ENCODE assay signal across 1 cellular context in the genomic region with DNA sequence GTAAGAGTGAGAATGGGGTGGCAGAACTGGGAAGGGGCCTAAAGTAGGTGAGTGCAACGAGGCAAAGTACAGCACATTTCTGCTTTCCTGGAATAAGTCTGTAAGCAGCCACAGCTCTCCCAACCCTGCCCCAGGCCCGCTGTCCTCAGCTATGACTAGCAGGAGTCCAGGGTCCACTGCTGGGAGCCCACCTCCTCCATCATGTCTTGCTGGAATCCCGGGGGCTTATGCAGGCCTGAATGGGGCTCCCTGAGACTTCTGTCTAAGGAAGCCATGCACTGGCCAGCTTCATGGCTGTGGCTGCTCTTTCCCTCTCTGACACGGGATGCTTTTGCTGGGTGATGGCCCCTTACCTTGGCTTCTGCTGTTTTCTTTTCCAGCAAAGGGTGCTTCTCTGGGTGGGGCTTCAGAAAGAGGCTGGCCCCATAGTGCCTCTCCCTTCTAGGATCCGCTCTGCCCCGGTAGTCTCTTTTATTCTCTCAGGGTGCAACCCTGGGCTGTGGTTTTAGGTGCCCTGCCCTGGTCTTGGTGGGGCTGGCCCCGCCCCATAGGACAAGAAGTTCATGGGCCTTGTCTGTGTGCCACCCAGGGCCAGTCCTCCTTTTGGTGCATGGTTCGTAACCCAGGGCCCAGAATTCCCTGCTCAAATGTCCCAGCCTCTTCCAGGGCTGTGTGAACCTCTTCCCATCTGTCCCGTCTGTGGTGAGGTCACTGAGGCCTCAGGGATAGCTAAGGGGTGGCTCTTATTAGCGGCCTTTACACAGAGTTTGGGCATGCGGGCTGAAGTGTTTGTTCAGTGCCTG.
A peak's percentile ranks its signal among the peaks of the same experiment; 100 is the strongest.
TF ChIP-seq lines count a peak whose summit lies in the region.

No MANE protein-coding gene starts in this region.

TF ChIP-seq in HepG2, 621 proteins besides CTCF, POLR2A, EP300 and RAD21 (continued from another document and continues in another):
- TF ChIP-seq, protein P1, sequence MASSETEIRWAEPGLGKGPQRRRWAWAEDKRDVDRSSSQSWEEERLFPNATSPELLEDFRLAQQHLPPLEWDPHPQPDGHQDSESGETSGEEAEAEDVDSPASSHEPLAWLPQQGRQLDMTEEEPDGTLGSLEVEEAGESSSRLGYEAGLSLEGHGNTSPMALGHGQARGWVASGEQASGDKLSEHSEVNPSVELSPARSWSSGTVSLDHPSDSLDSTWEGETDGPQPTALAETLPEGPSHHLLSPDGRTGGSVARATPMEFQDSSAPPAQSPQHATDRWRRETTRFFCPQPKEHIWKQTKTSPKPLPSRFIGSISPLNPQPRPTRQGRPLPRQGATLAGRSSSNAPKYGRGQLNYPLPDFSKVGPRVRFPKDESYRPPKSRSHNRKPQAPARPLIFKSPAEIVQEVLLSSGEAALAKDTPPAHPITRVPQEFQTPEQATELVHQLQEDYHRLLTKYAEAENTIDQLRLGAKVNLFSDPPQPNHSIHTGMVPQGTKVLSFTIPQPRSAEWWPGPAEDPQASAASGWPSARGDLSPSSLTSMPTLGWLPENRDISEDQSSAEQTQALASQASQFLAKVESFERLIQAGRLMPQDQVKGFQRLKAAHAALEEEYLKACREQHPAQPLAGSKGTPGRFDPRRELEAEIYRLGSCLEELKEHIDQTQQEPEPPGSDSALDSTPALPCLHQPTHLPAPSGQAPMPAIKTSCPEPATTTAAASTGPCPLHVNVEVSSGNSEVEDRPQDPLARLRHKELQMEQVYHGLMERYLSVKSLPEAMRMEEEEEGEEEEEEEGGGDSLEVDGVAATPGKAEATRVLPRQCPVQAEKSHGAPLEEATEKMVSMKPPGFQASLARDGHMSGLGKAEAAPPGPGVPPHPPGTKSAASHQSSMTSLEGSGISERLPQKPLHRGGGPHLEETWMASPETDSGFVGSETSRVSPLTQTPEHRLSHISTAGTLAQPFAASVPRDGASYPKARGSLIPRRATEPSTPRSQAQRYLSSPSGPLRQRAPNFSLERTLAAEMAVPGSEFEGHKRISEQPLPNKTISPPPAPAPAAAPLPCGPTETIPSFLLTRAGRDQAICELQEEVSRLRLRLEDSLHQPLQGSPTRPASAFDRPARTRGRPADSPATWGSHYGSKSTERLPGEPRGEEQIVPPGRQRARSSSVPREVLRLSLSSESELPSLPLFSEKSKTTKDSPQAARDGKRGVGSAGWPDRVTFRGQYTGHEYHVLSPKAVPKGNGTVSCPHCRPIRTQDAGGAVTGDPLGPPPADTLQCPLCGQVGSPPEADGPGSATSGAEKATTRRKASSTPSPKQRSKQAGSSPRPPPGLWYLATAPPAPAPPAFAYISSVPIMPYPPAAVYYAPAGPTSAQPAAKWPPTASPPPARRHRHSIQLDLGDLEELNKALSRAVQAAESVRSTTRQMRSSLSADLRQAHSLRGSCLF (CRISPR knock-in tag; IDR thresholded peaks at IDR 0.05; ENCODE audit: borderline replicate concordance), result no peak
- TF ChIP-seq, protein P2, sequence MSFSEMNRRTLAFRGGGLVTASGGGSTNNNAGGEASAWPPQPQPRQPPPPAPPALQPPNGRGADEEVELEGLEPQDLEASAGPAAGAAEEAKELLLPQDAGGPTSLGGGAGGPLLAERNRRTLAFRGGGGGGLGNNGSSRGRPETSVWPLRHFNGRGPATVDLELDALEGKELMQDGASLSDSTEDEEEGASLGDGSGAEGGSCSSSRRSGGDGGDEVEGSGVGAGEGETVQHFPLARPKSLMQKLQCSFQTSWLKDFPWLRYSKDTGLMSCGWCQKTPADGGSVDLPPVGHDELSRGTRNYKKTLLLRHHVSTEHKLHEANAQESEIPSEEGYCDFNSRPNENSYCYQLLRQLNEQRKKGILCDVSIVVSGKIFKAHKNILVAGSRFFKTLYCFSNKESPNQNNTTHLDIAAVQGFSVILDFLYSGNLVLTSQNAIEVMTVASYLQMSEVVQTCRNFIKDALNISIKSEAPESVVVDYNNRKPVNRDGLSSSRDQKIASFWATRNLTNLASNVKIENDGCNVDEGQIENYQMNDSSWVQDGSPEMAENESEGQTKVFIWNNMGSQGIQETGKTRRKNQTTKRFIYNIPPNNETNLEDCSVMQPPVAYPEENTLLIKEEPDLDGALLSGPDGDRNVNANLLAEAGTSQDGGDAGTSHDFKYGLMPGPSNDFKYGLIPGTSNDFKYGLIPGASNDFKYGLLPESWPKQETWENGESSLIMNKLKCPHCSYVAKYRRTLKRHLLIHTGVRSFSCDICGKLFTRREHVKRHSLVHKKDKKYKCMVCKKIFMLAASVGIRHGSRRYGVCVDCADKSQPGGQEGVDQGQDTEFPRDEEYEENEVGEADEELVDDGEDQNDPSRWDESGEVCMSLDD (CRISPR knock-in tag; IDR thresholded peaks at IDR 0.05; ENCODE audit: borderline replicate concordance), result no peak
- TF ChIP-seq, protein P3, sequence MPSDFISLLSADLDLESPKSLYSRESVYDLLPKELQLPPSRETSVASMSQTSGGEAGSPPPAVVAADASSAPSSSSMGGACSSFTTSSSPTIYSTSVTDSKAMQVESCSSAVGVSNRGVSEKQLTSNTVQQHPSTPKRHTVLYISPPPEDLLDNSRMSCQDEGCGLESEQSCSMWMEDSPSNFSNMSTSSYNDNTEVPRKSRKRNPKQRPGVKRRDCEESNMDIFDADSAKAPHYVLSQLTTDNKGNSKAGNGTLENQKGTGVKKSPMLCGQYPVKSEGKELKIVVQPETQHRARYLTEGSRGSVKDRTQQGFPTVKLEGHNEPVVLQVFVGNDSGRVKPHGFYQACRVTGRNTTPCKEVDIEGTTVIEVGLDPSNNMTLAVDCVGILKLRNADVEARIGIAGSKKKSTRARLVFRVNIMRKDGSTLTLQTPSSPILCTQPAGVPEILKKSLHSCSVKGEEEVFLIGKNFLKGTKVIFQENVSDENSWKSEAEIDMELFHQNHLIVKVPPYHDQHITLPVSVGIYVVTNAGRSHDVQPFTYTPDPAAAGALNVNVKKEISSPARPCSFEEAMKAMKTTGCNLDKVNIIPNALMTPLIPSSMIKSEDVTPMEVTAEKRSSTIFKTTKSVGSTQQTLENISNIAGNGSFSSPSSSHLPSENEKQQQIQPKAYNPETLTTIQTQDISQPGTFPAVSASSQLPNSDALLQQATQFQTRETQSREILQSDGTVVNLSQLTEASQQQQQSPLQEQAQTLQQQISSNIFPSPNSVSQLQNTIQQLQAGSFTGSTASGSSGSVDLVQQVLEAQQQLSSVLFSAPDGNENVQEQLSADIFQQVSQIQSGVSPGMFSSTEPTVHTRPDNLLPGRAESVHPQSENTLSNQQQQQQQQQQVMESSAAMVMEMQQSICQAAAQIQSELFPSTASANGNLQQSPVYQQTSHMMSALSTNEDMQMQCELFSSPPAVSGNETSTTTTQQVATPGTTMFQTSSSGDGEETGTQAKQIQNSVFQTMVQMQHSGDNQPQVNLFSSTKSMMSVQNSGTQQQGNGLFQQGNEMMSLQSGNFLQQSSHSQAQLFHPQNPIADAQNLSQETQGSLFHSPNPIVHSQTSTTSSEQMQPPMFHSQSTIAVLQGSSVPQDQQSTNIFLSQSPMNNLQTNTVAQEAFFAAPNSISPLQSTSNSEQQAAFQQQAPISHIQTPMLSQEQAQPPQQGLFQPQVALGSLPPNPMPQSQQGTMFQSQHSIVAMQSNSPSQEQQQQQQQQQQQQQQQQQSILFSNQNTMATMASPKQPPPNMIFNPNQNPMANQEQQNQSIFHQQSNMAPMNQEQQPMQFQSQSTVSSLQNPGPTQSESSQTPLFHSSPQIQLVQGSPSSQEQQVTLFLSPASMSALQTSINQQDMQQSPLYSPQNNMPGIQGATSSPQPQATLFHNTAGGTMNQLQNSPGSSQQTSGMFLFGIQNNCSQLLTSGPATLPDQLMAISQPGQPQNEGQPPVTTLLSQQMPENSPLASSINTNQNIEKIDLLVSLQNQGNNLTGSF (CRISPR knock-in tag; IDR thresholded peaks at IDR 0.05), result no peak
- TF ChIP-seq, protein P4, sequence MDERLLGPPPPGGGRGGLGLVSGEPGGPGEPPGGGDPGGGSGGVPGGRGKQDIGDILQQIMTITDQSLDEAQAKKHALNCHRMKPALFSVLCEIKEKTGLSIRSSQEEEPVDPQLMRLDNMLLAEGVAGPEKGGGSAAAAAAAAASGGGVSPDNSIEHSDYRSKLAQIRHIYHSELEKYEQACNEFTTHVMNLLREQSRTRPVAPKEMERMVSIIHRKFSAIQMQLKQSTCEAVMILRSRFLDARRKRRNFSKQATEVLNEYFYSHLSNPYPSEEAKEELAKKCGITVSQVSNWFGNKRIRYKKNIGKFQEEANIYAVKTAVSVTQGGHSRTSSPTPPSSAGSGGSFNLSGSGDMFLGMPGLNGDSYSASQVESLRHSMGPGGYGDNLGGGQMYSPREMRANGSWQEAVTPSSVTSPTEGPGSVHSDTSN (CRISPR knock-in tag; IDR thresholded peaks at IDR 0.05), result no peak
- 0 out of 2 replicates have a peak, but pooled peaks have one; percentile 52 for TF ChIP-seq ZMYM4 (CRISPR knock-in tag; IDR thresholded peaks at IDR 0.05)
- peak; percentile 59; the same call in 1 of the 2 replicates for TF ChIP-seq ZNF350 (CRISPR knock-in tag; IDR thresholded peaks at IDR 0.05; ENCODE audit: borderline replicate concordance, low read depth)
- 0 out of 2 replicates have a peak, but pooled peaks have one; percentile 34 for TF ChIP-seq SMYD3 (CRISPR knock-in tag; IDR thresholded peaks at IDR 0.05)
- TF ChIP-seq, protein P5, sequence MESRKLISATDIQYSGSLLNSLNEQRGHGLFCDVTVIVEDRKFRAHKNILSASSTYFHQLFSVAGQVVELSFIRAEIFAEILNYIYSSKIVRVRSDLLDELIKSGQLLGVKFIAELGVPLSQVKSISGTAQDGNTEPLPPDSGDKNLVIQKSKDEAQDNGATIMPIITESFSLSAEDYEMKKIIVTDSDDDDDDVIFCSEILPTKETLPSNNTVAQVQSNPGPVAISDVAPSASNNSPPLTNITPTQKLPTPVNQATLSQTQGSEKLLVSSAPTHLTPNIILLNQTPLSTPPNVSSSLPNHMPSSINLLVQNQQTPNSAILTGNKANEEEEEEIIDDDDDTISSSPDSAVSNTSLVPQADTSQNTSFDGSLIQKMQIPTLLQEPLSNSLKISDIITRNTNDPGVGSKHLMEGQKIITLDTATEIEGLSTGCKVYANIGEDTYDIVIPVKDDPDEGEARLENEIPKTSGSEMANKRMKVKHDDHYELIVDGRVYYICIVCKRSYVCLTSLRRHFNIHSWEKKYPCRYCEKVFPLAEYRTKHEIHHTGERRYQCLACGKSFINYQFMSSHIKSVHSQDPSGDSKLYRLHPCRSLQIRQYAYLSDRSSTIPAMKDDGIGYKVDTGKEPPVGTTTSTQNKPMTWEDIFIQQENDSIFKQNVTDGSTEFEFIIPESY (CRISPR knock-in tag; IDR thresholded peaks at IDR 0.05), result peak; percentile 85
- TF ChIP-seq, protein P6, sequence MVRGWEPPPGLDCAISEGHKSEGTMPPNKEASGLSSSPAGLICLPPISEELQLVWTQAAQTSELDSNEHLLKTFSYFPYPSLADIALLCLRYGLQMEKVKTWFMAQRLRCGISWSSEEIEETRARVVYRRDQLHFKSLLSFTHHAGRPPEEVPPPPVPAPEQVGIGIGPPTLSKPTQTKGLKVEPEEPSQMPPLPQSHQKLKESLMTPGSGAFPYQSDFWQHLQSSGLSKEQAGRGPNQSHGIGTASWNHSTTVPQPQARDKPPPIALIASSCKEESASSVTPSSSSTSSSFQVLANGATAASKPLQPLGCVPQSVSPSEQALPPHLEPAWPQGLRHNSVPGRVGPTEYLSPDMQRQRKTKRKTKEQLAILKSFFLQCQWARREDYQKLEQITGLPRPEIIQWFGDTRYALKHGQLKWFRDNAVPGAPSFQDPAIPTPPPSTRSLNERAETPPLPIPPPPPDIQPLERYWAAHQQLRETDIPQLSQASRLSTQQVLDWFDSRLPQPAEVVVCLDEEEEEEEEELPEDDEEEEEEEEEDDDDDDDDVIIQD (CRISPR knock-in tag; IDR thresholded peaks at IDR 0.05; ENCODE audit: low read depth), result no peak
- peak; percentile 27; the same call in 1 of the 2 replicates for TF ChIP-seq ESRRA (CRISPR knock-in tag; IDR thresholded peaks at IDR 0.05; ENCODE audit: low read depth)
- TF ChIP-seq SP140L (CRISPR knock-in tag; IDR thresholded peaks at IDR 0.05; ENCODE audit: borderline replicate concordance), result no peak
- no peak for TF ChIP-seq KAT2B (IDR thresholded peaks at IDR 0.05; ENCODE audit: borderline replicate concordance, low read depth, low read length)
- TF ChIP-seq, protein P7, sequence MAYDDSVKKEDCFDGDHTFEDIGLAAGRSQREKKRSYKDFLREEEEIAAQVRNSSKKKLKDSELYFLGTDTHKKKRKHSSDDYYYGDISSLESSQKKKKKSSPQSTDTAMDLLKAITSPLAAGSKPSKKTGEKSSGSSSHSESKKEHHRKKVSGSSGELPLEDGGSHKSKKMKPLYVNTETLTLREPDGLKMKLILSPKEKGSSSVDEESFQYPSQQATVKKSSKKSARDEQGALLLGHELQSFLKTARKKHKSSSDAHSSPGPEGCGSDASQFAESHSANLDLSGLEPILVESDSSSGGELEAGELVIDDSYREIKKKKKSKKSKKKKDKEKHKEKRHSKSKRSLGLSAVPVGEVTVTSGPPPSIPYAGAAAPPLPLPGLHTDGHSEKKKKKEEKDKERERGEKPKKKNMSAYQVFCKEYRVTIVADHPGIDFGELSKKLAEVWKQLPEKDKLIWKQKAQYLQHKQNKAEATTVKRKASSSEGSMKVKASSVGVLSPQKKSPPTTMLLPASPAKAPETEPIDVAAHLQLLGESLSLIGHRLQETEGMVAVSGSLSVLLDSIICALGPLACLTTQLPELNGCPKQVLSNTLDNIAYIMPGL (CRISPR knock-in tag; IDR thresholded peaks at IDR 0.05; ENCODE audit: borderline replicate concordance in 1 of 2, low read depth in 1 of 2), result peak in 1 of 2 experiments; percentile 46; a peak in 1 of 4 replicates
- peak; percentile 57 for TF ChIP-seq RBM39 (IDR thresholded peaks at IDR 0.05; ENCODE audit: low read depth, low read length, poor library complexity, severe bottlenecking)
- no peak for TF ChIP-seq SP2 (CRISPR knock-in tag; IDR thresholded peaks at IDR 0.05)
- no peak for TF ChIP-seq ZNF292 (CRISPR knock-in tag; IDR thresholded peaks at IDR 0.05; ENCODE audit: borderline replicate concordance, low read depth)
- TF ChIP-seq MIXL1 (CRISPR knock-in tag; IDR thresholded peaks at IDR 0.05), result no peak
- TF ChIP-seq ZIK1 (CRISPR knock-in tag; IDR thresholded peaks at IDR 0.05; ENCODE audit: borderline replicate concordance, low read depth), result no peak
- TF ChIP-seq ZNF10 (CRISPR knock-in tag; IDR thresholded peaks at IDR 0.05; ENCODE audit: borderline replicate concordance, low read depth), result no peak
